In genomic region chr5:149466457-149466972, GRCh38 we compare ENCODE assay signal across 11 cellular contexts.
DNase-seq lines count a peak whose midpoint lies in the region; ATAC-seq, FAIRE-seq and TF ChIP-seq lines count a peak whose summit lies in the region.
"Had no signal": no experiment of that assay in that cellular context is flagged by ENCODE, and none has a peak within 500 bp of the region (broad histone marks: within the 10 kb centered on the region; RNA-seq: fewer than 3 reads in every experiment).

No MANE protein-coding gene starts in this region.

- intact Hi-C loops in aorta (cut with DNase I), result no loop called here

- POLR2A ChIA-PET in SK-N-SH (lab: Yijun Ruan, JAX), result no interaction called here
- POLR2A ChIA-PET in CD8-positive, alpha-beta memory T cell (lab: Charles Lee), result no interaction called here

- H3K27me3 ChIP-seq in SK-N-SH (ENCODE audit: insufficient read depth) (no peaks in the 10 kb centered on the region), aorta (ENCODE audit: control insufficient read depth in 1 of 2, insufficient read depth in 2 of 2, low read length in 1 of 2) (no peaks in the 10 kb centered on the region)
- no peaks in the 10 kb centered on the region for H3K27me3 ChIP-seq in CD8-positive, alpha-beta memory T cell (ENCODE audit: insufficient read depth, low read length, poor library complexity, severe bottlenecking)

- no peak overlapping the region for H3K27ac Mint-ChIP-seq in CD8-positive, alpha-beta memory T cell
- H3K27ac Mint-ChIP-seq: activated naive CD4-positive, alpha-beta T cell treated with anti-CD3 and anti-CD28 coated beads, Interleukin-2, amount 50 U/mL, for 24 hours had no signal

- H3K9me3 ChIP-seq in SK-N-SH (no peaks in the 10 kb centered on the region), aorta (ENCODE audit: control insufficient read depth, low read length) (no peaks in the 10 kb centered on the region)
- H3K9me3 ChIP-seq in CD8-positive, alpha-beta memory T cell (ENCODE audit: low read length), result no peaks in the 10 kb centered on the region

- H3K4me3 ChIP-seq in SK-N-SH (ENCODE audit: low read depth in 2 of 2, low read length in 1 of 2) (no peak overlapping the region), aorta (ENCODE audit: low read length in 2 of 2) (no peak overlapping the region)
- no peak overlapping the region for H3K4me3 ChIP-seq in CD8-positive, alpha-beta memory T cell (ENCODE audit: low read length)

- peak overlapping the region in 1 of 2 experiments; percentile 42; a peak in 1 of 4 replicates for H3K27ac ChIP-seq in SK-N-SH (ENCODE audit: low read depth in 2 of 2, low read length in 1 of 2)
- no peak overlapping the region for H3K27ac ChIP-seq in aorta (ENCODE audit: low read depth in 1 of 2, low read length in 2 of 2)
- no peak overlapping the region for H3K27ac ChIP-seq in CD8-positive, alpha-beta memory T cell (ENCODE audit: low read depth, low read length)
- H3K27ac ChIP-seq: RWPE1 had no signal

- H3K9ac ChIP-seq in SK-N-SH, result peak overlapping the region; percentile 28; the same call in 1 of the 2 replicates

- no peak for TF ChIP-seq RAD21 in SK-N-SH (IDR thresholded peaks at IDR 0.05; ENCODE audit: low read length)

- TF ChIP-seq CTCF in SK-N-SH (IDR thresholded peaks at IDR 0.05) (no peak), D721Med (IDR thresholded peaks at IDR 0.05; ENCODE audit: insufficient read depth, missing control alignments) (no peak)

- H3K9me2 ChIP-seq in SK-N-SH, result no peaks in the 10 kb centered on the region

- H3F3A ChIP-seq in SK-N-SH (replicated peaks; ENCODE audit: insufficient read depth), result peaks cover 4% of the 10 kb centered on the region

- no peak overlapping the region; the same call in 1 of the 2 replicates for H3K4me2 ChIP-seq in SK-N-SH

- H3K4me1 ChIP-seq in SK-N-SH (ENCODE audit: control insufficient read depth in 1 of 2, insufficient read depth in 2 of 2, low read depth in 1 of 2, low read length in 1 of 2) (peaks cover 0 to 6% of the 10 kb centered on the region in 2 experiments; a peak in 2 of 4 replicates), aorta (ENCODE audit: control insufficient read depth in 1 of 2, insufficient read depth in 2 of 2, low read length in 2 of 2) (no peaks in the 10 kb centered on the region)
- H3K4me1 ChIP-seq in CD8-positive, alpha-beta memory T cell (ENCODE audit: insufficient read depth, low read length), result no peaks in the 10 kb centered on the region

- CTCF ChIA-PET in SK-N-SH (lab: Yijun Ruan, JAX), result interaction anchor here (1.6 to 1.9 kb wide), 4 partner anchors 9 to 99 kb away, joined by 3 to 6 read pairs (median 5); no protein-coding TSS in a partner anchor
- CTCF ChIA-PET in CD8-positive, alpha-beta memory T cell (lab: Charles Lee), result no interaction called here

- peak overlapping the region; percentile 31; the same call in 1 of the 2 replicates for H2AFZ ChIP-seq in SK-N-SH (ENCODE audit: low read depth)

- DNase-seq in stimulated activated CD4-positive, alpha-beta T cell treated with anti-CD3 and anti-CD28 coated beads, Interleukin-1b, Interleukin-23, amount 100 ng/mL, for 48 hours, result peak; percentile 26
- DNase-seq in stimulated activated CD4-positive, alpha-beta T cell treated with anti-CD3 and anti-CD28 coated beads, Interleukin-12 subunit alpha, Interleukin-12 subunit beta, amount 100 ng/mL, for 4 hours, result no peak
- DNase-seq in SK-N-SH, result no peak
- peak; percentile 94 for DNase-seq in islet precursor cell
- DNase-seq in aorta, result peak in 1 of 2 donors; percentile 74
- DNase-seq in NK-92 treated with Interleukin-12 subunit alpha and Interleukin-12 subunit beta, amount 100 ng/mL, for 24 hours (lab: John Stamatoyannopoulos, UW), result no peak
- DNase-seq in D721Med (ENCODE audit: insufficient read length, low spot score), result no peak
- no peak for DNase-seq in CD8-positive, alpha-beta memory T cell
- DNase-seq: GDM1 had no signal

- H3K9me3 Mint-ChIP-seq in CD8-positive, alpha-beta memory T cell, result no peaks in the 10 kb centered on the region
- H3K9me3 Mint-ChIP-seq: activated naive CD4-positive, alpha-beta T cell treated with anti-CD3 and anti-CD28 coated beads, Interleukin-2, amount 50 U/mL, for 24 hours had no signal

- FAIRE-seq in D721Med (lab: Jason Lieb, UNC), result no peak

- no peak for TF ChIP-seq EP300 in SK-N-SH (IDR thresholded peaks at IDR 0.05; ENCODE audit: borderline replicate concordance in 1 of 2, low read depth in 1 of 2, low read length in 1 of 2)

- H3K4me1 Mint-ChIP-seq in CD8-positive, alpha-beta memory T cell, result no peaks in the 10 kb centered on the region
- H3K4me1 Mint-ChIP-seq: activated naive CD4-positive, alpha-beta T cell treated with anti-CD3 and anti-CD28 coated beads, Interleukin-2, amount 50 U/mL, for 24 hours had no signal

- no peaks in the 10 kb centered on the region for H4K20me1 ChIP-seq in SK-N-SH (ENCODE audit: insufficient read depth)

- peak overlapping the region in 1 of 7 donors; percentile 24 for H3K4me3 Mint-ChIP-seq in CD8-positive, alpha-beta memory T cell
- H3K4me3 Mint-ChIP-seq: activated naive CD4-positive, alpha-beta T cell treated with anti-CD3 and anti-CD28 coated beads, Interleukin-2, amount 50 U/mL, for 24 hours had no signal

- H3K36me3 Mint-ChIP-seq in CD8-positive, alpha-beta memory T cell, result no peaks in the 10 kb centered on the region
- H3K36me3 Mint-ChIP-seq: activated naive CD4-positive, alpha-beta T cell treated with anti-CD3 and anti-CD28 coated beads, Interleukin-2, amount 50 U/mL, for 24 hours had no signal

- no peaks in the 10 kb centered on the region for H3K79me2 ChIP-seq in SK-N-SH (ENCODE audit: insufficient read depth)

- peaks cover 4 to 20% of the 10 kb centered on the region in 2 donors for H3K27me3 Mint-ChIP-seq in CD8-positive, alpha-beta memory T cell
- H3K27me3 Mint-ChIP-seq: activated naive CD4-positive, alpha-beta T cell treated with anti-CD3 and anti-CD28 coated beads, Interleukin-2, amount 50 U/mL, for 24 hours had no signal

- 27% methylated on average over 12 of the region's 17 CpGs for WGBS in SK-N-SH (ENCODE audit: low lambda C conversion rate)
- 73 to 77% methylated on average over 17 of the region's 17 CpGs for WGBS in aorta, 2 donors

- peak; percentile 42 for ATAC-seq in aorta (ENCODE audit: low FRiP score)

- H3K36me3 ChIP-seq in SK-N-SH (replicated peaks in 1 of 2; ENCODE audit: control insufficient read depth in 1 of 2, insufficient read depth in 2 of 2, low read length in 1 of 2), result no peaks in the 10 kb centered on the region
- no peaks in the 10 kb centered on the region for H3K36me3 ChIP-seq in aorta (ENCODE audit: control insufficient read depth in 1 of 2, insufficient read depth in 2 of 2, low read length in 1 of 2)
- H3K36me3 ChIP-seq in CD8-positive, alpha-beta memory T cell (ENCODE audit: insufficient read depth, low read length), result no peaks in the 10 kb centered on the region

TF ChIP-seq in SK-N-SH, 30 proteins besides CTCF, POLR2A, EP300 and RAD21 (continues in another document):
- TF ChIP-seq CHD2 (IDR thresholded peaks at IDR 0.05; ENCODE audit: low read length, partially characterized antibody), result no peak
- peak; percentile 53; the same call in 1 of the 2 replicates for TF ChIP-seq FOSL2 (IDR thresholded peaks at IDR 0.05; ENCODE audit: borderline replicate concordance, low read depth)
- TF ChIP-seq ELF1 (IDR thresholded peaks at IDR 0.05), result no peak
- TF ChIP-seq MXI1 (IDR thresholded peaks at IDR 0.05; ENCODE audit: low read depth, low read length), result no peak
- TF ChIP-seq ZBTB33 (IDR thresholded peaks at IDR 0.05; ENCODE audit: borderline replicate concordance, low read depth), result no peak
- TF ChIP-seq EZH2phosphoT487 (IDR thresholded peaks at IDR 0.05; ENCODE audit: borderline replicate concordance, low read depth), result no peak
- TF ChIP-seq PBX3 (IDR thresholded peaks at IDR 0.05), result peak; percentile 77
- TF ChIP-seq USF2 (IDR thresholded peaks at IDR 0.05; ENCODE audit: borderline replicate concordance, low read depth, low read length), result no peak
- TF ChIP-seq JUND (IDR thresholded peaks at IDR 0.05), result no peak

Comparison
In these comparisons a context has a peak if more than half of its experiments do, and no peak if none do; other contexts are left out.
1. DNase-seq: peak in stimulated activated CD4-positive, alpha-beta T cell treated with anti-CD3 and anti-CD28 coated beads, Interleukin-1b, Interleukin-23, amount 100 ng/mL, for 48 hours (single experiment) and islet precursor cell (single experiment); none in stimulated activated CD4-positive, alpha-beta T cell treated with anti-CD3 and anti-CD28 coated beads, Interleukin-12 subunit alpha, Interleukin-12 subunit beta, amount 100 ng/mL, for 4 hours (single experiment), SK-N-SH (single experiment), NK-92 treated with Interleukin-12 subunit alpha and Interleukin-12 subunit beta, amount 100 ng/mL, for 24 hours (single experiment), D721Med (single experiment) and CD8-positive, alpha-beta memory T cell (0 of 5).